Comparison of ENCODE assay signal across 10 cellular contexts in the genomic region with DNA sequence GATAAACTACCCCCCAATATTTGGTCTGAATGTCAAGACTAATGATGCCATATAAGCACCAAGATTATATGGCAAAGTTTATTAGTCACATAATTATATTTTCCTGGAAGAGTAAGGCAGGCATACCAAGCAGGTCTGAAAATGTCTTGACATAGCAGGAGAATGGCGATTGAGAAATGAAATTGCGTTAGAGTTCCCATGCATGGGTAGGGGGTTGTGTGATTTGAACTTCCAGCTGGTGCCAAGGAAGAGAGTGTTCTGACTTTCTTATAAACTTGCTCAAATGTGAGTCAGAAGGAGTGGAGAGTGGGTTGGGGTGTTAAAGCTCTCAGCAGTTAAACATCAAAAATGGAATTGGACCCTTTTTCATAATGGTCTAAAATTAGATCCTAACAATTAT.
"Had no signal": no experiment of that assay in that cellular context is flagged by ENCODE, and none has a peak within 500 bp of the region (broad histone marks: within the 10 kb centered on the region; RNA-seq: fewer than 3 reads in every experiment).

No MANE protein-coding gene starts in this region.

- H3K36me3 Mint-ChIP-seq: IgD-negative memory B cell had no signal

- FAIRE-seq: H54, HepG2 had no signal

- H3K27me3 Mint-ChIP-seq: IgD-negative memory B cell had no signal

- H3K9ac ChIP-seq: GM23248 had no signal

- H3K27ac Mint-ChIP-seq: H9, HFFc6, IgD-negative memory B cell had no signal

- H3K4me1 Mint-ChIP-seq: H9 had no signal

- H3K27ac ChIP-seq: GM23248, HL-60 had no signal

- DNase-seq: GM23248, GOT3, H9, HFFc6, KBM-7 had no signal

- H2AFZ ChIP-seq: GM23248 had no signal

- H3K4me3 Mint-ChIP-seq: H9, HFFc6, IgD-negative memory B cell had no signal

- H3K9me3 Mint-ChIP-seq: H9, IgD-negative memory B cell had no signal

- ATAC-seq: HCT116, HepG2 had no signal

- H3K4me3 ChIP-seq: GM23248 had no signal
